Comparison of ENCODE assay signal across 10 cellular contexts in genomic region chr22:21868651-21869050, GRCh38. TPM values are rescaled to one million over a fixed set of nuclear protein-coding genes. Genes with fewer than 3 reads are reported as not detected.
DNase-seq lines count a peak whose midpoint lies in the region; ATAC-seq, FAIRE-seq and TF ChIP-seq lines count a peak whose summit lies in the region.
"Had no signal": no experiment of that assay in that cellular context is flagged by ENCODE, and none has a peak within 500 bp of the region (broad histone marks: within the 10 kb centered on the region; RNA-seq: fewer than 3 reads in every experiment).

No MANE protein-coding gene starts in this region.

- no peaks in the 10 kb centered on the region for H3K36me3 ChIP-seq in CD8-positive, alpha-beta memory T cell (ENCODE audit: insufficient read depth, low read length)
- H3K36me3 ChIP-seq in MG63 (peaks cover 2% of the 10 kb centered on the region; the same call in 1 of the 2 replicates), K562 (ENCODE audit: control insufficient read depth, insufficient read depth, low read length) (peaks cover 20% of the 10 kb centered on the region), mucosa of descending colon (ENCODE audit: low read depth) (no peaks in the 10 kb centered on the region)
- H3K36me3 ChIP-seq: sigmoid colon had no signal

- no peak for TF ChIP-seq CTCF in K562 (IDR thresholded peaks at IDR 0.05 in 2 of 3, conservative IDR thresholded peaks at IDR 0.05 in 1 of 3; ENCODE audit: insufficient read depth in 2 of 3, low read depth in 1 of 3, low read length in 3 of 3)
- TF ChIP-seq CTCF in neural crest cell (conservative IDR thresholded peaks at IDR 0.05): no peak
- no peak for TF ChIP-seq CTCF in mucosa of descending colon (IDR thresholded peaks at IDR 0.05)

- H3K4me2 ChIP-seq in K562 (ENCODE audit: insufficient read depth, low read length): peak overlapping the region; percentile 91

- no peak for TF ChIP-seq EP300 in K562 (IDR thresholded peaks at IDR 0.05; ENCODE audit: low read length)

- peak overlapping the region; percentile 76 to 96 for H3K9ac ChIP-seq in K562 (ENCODE audit: insufficient read depth in 1 of 2, low read depth in 2 of 2, low read length in 2 of 2)

- 28% methylated on average over 7 of the region's 7 CpGs for WGBS in K562 (ENCODE audit: insufficient coverage, low coverage, missing lambda C conversion rate)

- in situ Hi-C loops in K562 (cut with MboI): no loop called here

- H3K4me1 ChIP-seq in CD8-positive, alpha-beta memory T cell (ENCODE audit: insufficient read depth, low read length): peaks cover 32% of the 10 kb centered on the region
- H3K4me1 ChIP-seq in K562 (replicated peaks in 1 of 2; ENCODE audit: control insufficient read depth in 2 of 2, insufficient read depth in 2 of 2, low read length in 2 of 2) (peaks cover 45 to 49% of the 10 kb centered on the region in 2 experiments), mucosa of descending colon (ENCODE audit: low read depth) (peaks cover 22% of the 10 kb centered on the region)

- H3K27me3 Mint-ChIP-seq in CD8-positive, alpha-beta memory T cell: peaks cover 0 to 1% of the 10 kb centered on the region in 2 donors
- H3K27me3 Mint-ChIP-seq in neural crest cell (ENCODE audit: low read depth): no peaks in the 10 kb centered on the region

- H3K4me3 Mint-ChIP-seq in CD8-positive, alpha-beta memory T cell: peak overlapping the region; percentile 89 to 97 (median 92)
- H3K4me3 Mint-ChIP-seq in neural crest cell: peak overlapping the region; percentile 88

- peaks cover 14% of the 10 kb centered on the region for H3K9me1 ChIP-seq in K562 (ENCODE audit: control insufficient read depth, insufficient read depth, low read length)

- H3K79me2 ChIP-seq in K562 (ENCODE audit: control insufficient read depth, insufficient read depth, low read length): peaks cover 53% of the 10 kb centered on the region

- peaks cover 36 to 46% (median 43%) of the 10 kb centered on the region in 3 donors for H3K4me1 Mint-ChIP-seq in CD8-positive, alpha-beta memory T cell
- H3K4me1 Mint-ChIP-seq in neural crest cell: peaks cover 40% of the 10 kb centered on the region

- H3K36me3 Mint-ChIP-seq in CD8-positive, alpha-beta memory T cell: peaks cover 0 to 17% (median under 1%) of the 10 kb centered on the region in 3 donors
- no peaks in the 10 kb centered on the region for H3K36me3 Mint-ChIP-seq in neural crest cell (ENCODE audit: low read depth)

- no peaks in the 10 kb centered on the region for H3K9me3 Mint-ChIP-seq in CD8-positive, alpha-beta memory T cell
- H3K9me3 Mint-ChIP-seq in neural crest cell: no peaks in the 10 kb centered on the region

- CTCF ChIA-PET in CD8-positive, alpha-beta memory T cell (lab: Charles Lee): interaction anchor here (1.2 kb wide), 1 partner anchor 68 kb away, joined by 3 read pairs; no protein-coding TSS in a partner anchor
- CTCF ChIA-PET in K562 (lab: Yijun Ruan, JAX; ENCODE audit: low intra/inter-chr PET ratio): interaction anchor here (2.5 to 3.5 kb wide), 2 partner anchors 70 to 156 kb away, joined by 9 to 11 read pairs; no protein-coding TSS in a partner anchor

- no peak for FAIRE-seq in K562 (lab: Jason Lieb, UNC)
- FAIRE-seq: colon had no signal

- TF ChIP-seq RAD21 in K562 (CRISPR knock-in tag; conservative IDR thresholded peaks at IDR 0.05 in 1 of 2, IDR thresholded peaks at IDR 0.05 in 1 of 2): no peak

- no peak for TF ChIP-seq POLR2A in K562 (conservative IDR thresholded peaks at IDR 0.05)

- intact Hi-C loops in K562 (cut with micrococcal nuclease) (loop anchor here (1.0 to 10.0 kb wide), 5 partner anchors 91 to 951 kb away; partner anchors contain the start of genes CRKL and PRAME), mucosa of descending colon (cut with DNase I, micrococcal nuclease) (no loop called here)

- peak overlapping the region; percentile 76 for H3K4me3 ChIP-seq in CD8-positive, alpha-beta memory T cell (ENCODE audit: low read length)
- H3K4me3 ChIP-seq in MG63 (peak overlapping the region; percentile 89), K562 (peak overlapping the region; percentile 55), mucosa of descending colon (no peak overlapping the region)

- no TSS peak for BruUV-seq in K562 (replicated peaks; lab: Mats Ljungman, UMichigan)

- H4K20me1 ChIP-seq in K562 (replicated peaks; ENCODE audit: control insufficient read depth, insufficient read depth, low read length): peaks cover 34% of the 10 kb centered on the region

- H3K27me3 ChIP-seq in CD8-positive, alpha-beta memory T cell (ENCODE audit: insufficient read depth, low read length, poor library complexity, severe bottlenecking): no peaks in the 10 kb centered on the region
- H3K27me3 ChIP-seq in MG63: no peaks in the 10 kb centered on the region
- no peaks in the 10 kb centered on the region for H3K27me3 ChIP-seq in K562 (ENCODE audit: control insufficient read depth in 2 of 2, insufficient read depth in 2 of 2, low read length in 2 of 2)
- H3K27me3 ChIP-seq: sigmoid colon had no signal

- H3K27ac Mint-ChIP-seq in CD8-positive, alpha-beta memory T cell: peak overlapping the region; percentile 73 to 100 (median 95)
- peak overlapping the region; percentile 69 for H3K27ac Mint-ChIP-seq in neural crest cell (ENCODE audit: unreplicated experiment)

- no peak for DNase-seq in CD8-positive, alpha-beta memory T cell
- DNase-seq in MG63 (no peak), K562 (ENCODE audit: extremely low read depth in 1 of 4, low spot score in 3 of 4) (peak in 3 of 4 experiments; percentile 50 to 68 (median 60)), neural crest cell (ENCODE audit: low read depth, low spot score) (no peak), ecto neural progenitor cell (ENCODE audit: low spot score) (no peak), mucosa of descending colon (no peak), foreskin melanocyte (no peak)
- DNase-seq: NCI-H446, sigmoid colon had no signal

- peak overlapping the region; percentile 97 for H3K27ac ChIP-seq in CD8-positive, alpha-beta memory T cell (ENCODE audit: low read depth, low read length)
- H3K27ac ChIP-seq in K562 (ENCODE audit: extremely low read depth, low read depth, low read length): peak overlapping the region; percentile 81

- POLR2A ChIA-PET in CD8-positive, alpha-beta memory T cell (lab: Charles Lee): no interaction called here
- POLR2A ChIA-PET in K562 (lab: Yijun Ruan, JAX): interaction anchor here (0.6 to 45.6 kb wide), 16 partner anchors 3 to 239 kb away, joined by 3 to 1351 read pairs (median 4); partner anchors contain the start of genes MAPK1 and PPIL2

- H2AFZ ChIP-seq in K562 (ENCODE audit: low read depth, low read length): peak overlapping the region; percentile 84

- no peak for ATAC-seq in K562
- ATAC-seq in mucosa of descending colon: no peak

- no peaks in the 10 kb centered on the region for H3K9me3 ChIP-seq in CD8-positive, alpha-beta memory T cell (ENCODE audit: low read length)
- H3K9me3 ChIP-seq in MG63: no peaks in the 10 kb centered on the region
- no peaks in the 10 kb centered on the region for H3K9me3 ChIP-seq in K562 (replicated peaks; ENCODE audit: control insufficient read depth, insufficient read depth, low read depth, low read length)
- H3K9me3 ChIP-seq in mucosa of descending colon: no peaks in the 10 kb centered on the region
- H3K9me3 ChIP-seq: sigmoid colon had no signal

TF ChIP-seq in K562, 482 proteins besides CTCF, POLR2A, EP300 and RAD21 (continues in another document):
- TF ChIP-seq ZFP1 (CRISPR knock-in tag; IDR thresholded peaks at IDR 0.05) (no peak), SIX5 (IDR thresholded peaks at IDR 0.05; ENCODE audit: borderline replicate concordance in 1 of 2, insufficient read depth in 1 of 2, low read depth in 1 of 2, low read length in 2 of 2) (no peak), ZNF41 (CRISPR knock-in tag; conservative IDR thresholded peaks at IDR 0.05) (no peak), SMC3 (conservative IDR thresholded peaks at IDR 0.05; ENCODE audit: insufficient read depth, low read depth, low read length) (no peak), E2F6 (IDR thresholded peaks at IDR 0.05; ENCODE audit: borderline replicate concordance in 1 of 2, extremely low read depth in 1 of 2, insufficient read depth in 1 of 2, insufficient read length in 1 of 2, low read depth in 1 of 2, low read length in 1 of 2, poor library complexity in 1 of 2, severe bottlenecking in 1 of 2) (no peak), CCAR2 (IDR thresholded peaks at IDR 0.05; ENCODE audit: low read depth, low read length) (no peak), HMG20B (CRISPR knock-in tag; IDR thresholded peaks at IDR 0.05) (no peak), ZNF75A (CRISPR knock-in tag; IDR thresholded peaks at IDR 0.05) (no peak)

RNA-seq across cellular contexts. Expression of gene MAPK1, which starts 1.2 kb away (rescaled TPM):
- 100 to 1,000 TPM; 132 to 134 TPM for total RNA-seq in CD8-positive, alpha-beta memory T cell
- 103 TPM for polyA plus RNA-seq in CD8-positive, alpha-beta memory T cell
- total RNA-seq in MG63 (2014; rRNA removed; shearing (Covaris generic); ENCODE audit: low replicate concordance): 47.7 and 63.0 TPM in 2 replicates
- 220 and 305 TPM in 2 replicates for total RNA-seq in K562 (2011; cell fraction: chromatin; rRNA removed; ENCODE audit: low replicate concordance)
- 68.7 and 81.2 TPM in 2 replicates for total RNA-seq in K562 (2011; cell fraction: nucleolus; rRNA removed)
- total RNA-seq in K562 (2011; cell fraction: nucleoplasm; rRNA removed): 142 and 210 TPM in 2 replicates
- total RNA-seq in K562 (2014; rRNA removed): 183 and 249 TPM in 2 replicates
- total RNA-seq in K562 (2014; rRNA removed; fragmentation: Illumina TruSeq; extraction: Trizol): 319 and 370 TPM in 2 replicates
- 283 and 289 TPM in 2 replicates for total RNA-seq in K562 (2015; rRNA removed; fragmentation: Illumina TruSeq; extraction: Trizol)
- total RNA-seq in K562 (2021): 464 and 475 TPM in 2 replicates
- polyA plus RNA-seq in K562 (2011; rRNA removed): 381 and 575 TPM in 2 replicates
- polyA plus RNA-seq in K562 (2011; cell fraction: cytosol; rRNA removed): 168 and 240 TPM in 2 replicates
- polyA plus RNA-seq in K562 (2011; cell fraction: nucleus; rRNA removed): 236 and 309 TPM in 2 replicates
- 233 and 368 TPM in 2 replicates for polyA plus RNA-seq in K562 (2012)
- 260 and 350 TPM in 2 replicates for polyA plus RNA-seq in K562 (2014; fragmentation: Illumina TruSeq; extraction: Trizol)
- polyA plus RNA-seq in K562 (2014; fragmentation: Nextera tagmentation; extraction: Ambion mirVana): 10 to 100 TPM; 46.3 to 51.4 TPM
- polyA plus RNA-seq in K562 (2014; rRNA removed): 146 and 212 TPM in 2 replicates
- polyA minus RNA-seq in K562 (2011; rRNA and poly(A)+ RNA removed): 295 and 429 TPM in 2 replicates
- 100 and 114 TPM in 2 replicates for polyA minus RNA-seq in K562 (2011; cell fraction: cytosol; rRNA and poly(A)+ RNA removed)
- polyA minus RNA-seq in K562 (2011; cell fraction: nucleus; rRNA and poly(A)+ RNA removed): 36.5 and 66.6 TPM in 2 replicates
- total RNA-seq in neural crest cell: 118 and 123 TPM in 2 replicates
- total RNA-seq in mucosa of descending colon: 100 to 1,000 TPM; 126 to 131 (median 127) TPM

Comparison
In these comparisons a context has a peak if more than half of its experiments do, and no peak if none do; other contexts are left out.
1. DNase-seq: peak in K562 (3 of 4); none in CD8-positive, alpha-beta memory T cell (0 of 5), MG63 (single experiment), neural crest cell (single experiment), ecto neural progenitor cell (single experiment), mucosa of descending colon (0 of 3) and foreskin melanocyte (single experiment).